Comparison of ENCODE assay signal across 8 cellular contexts in genomic region chr6:118651282-118652050, GRCh38. TPM values are rescaled to one million over a fixed set of nuclear protein-coding genes. Genes with fewer than 3 reads are reported as not detected.
A peak's percentile ranks its signal among the peaks of the same experiment; 100 is the strongest.
DNase-seq lines count a peak whose midpoint lies in the region; ATAC-seq and TF ChIP-seq lines count a peak whose summit lies in the region.

TSS of gene CEP85L (minus strand) at chr6:118651591. CDS start at chr6:118651269, 322 bp downstream.

- H3K4me3 ChIP-seq in coronary artery = peak within 1 kb of the TSS; percentile 92

- TF ChIP-seq CTCF in coronary artery (IDR thresholded peaks at IDR 0.05) = no peak

- H3K27ac Mint-ChIP-seq in activated CD4-positive, alpha-beta T cell treated with anti-CD3 and anti-CD28 coated beads, Interleukin-2, amount 10 ng/mL, durations not matched to agents 7 days and 5 days = peak within 1 kb of the TSS; percentile 89

- DNase-seq in C1 segment of cervical spinal cord (lab: John Stamatoyannopoulos, UW) (peak; percentile 43 to 92 (median 86)), NCI-H69 (lab: John Stamatoyannopoulos, UW) (peak; percentile 98), coronary artery (ENCODE audit: low spot score) (peak; percentile 89), left lobe of liver (ENCODE audit: low spot score) (peak; percentile 92)
- DNase-seq in activated CD4-positive, alpha-beta T cell treated with anti-CD3 and anti-CD28 coated beads, Interleukin-2, amount 10 ng/mL, durations not matched to agents 7 days and 5 days = peak; percentile 91
- DNase-seq in stimulated activated CD4-positive, alpha-beta T cell treated with anti-CD3 and anti-CD28 coated beads, Interleukin-2, amount 100 ng/mL, for 4 hours (ENCODE audit: low read depth) = peak; percentile 87

- H3K27ac ChIP-seq in coronary artery = peak within 1 kb of the TSS; percentile 85 to 96

- CTCF ChIA-PET in activated CD4-positive, alpha-beta T cell treated with anti-CD3 and anti-CD28 coated beads, Interleukin-2, amount 10 ng/mL, durations not matched to agents 7 days and 5 days (lab: Charles Lee) = interaction anchor here (0.6 to 1.2 kb wide), 6 partner anchors 21 to 129 kb away, joined by 3 to 5 read pairs (median 4); no protein-coding TSS in a partner anchor

- H3K27me3 Mint-ChIP-seq in activated CD4-positive, alpha-beta T cell treated with anti-CD3 and anti-CD28 coated beads, Interleukin-2, amount 10 ng/mL, durations not matched to agents 7 days and 5 days = no peaks in the 10 kb centered on the region

- ATAC-seq in GM19372 (IDR thresholded peaks at IDR 0.05; ENCODE audit: low read depth, unreplicated experiment) (peak; percentile 84), HG03521 (IDR thresholded peaks at IDR 0.05; ENCODE audit: unreplicated experiment) (peak; percentile 92), left lobe of liver (peak; percentile 96)

- no peaks in the 10 kb centered on the region for H3K9me3 Mint-ChIP-seq in activated CD4-positive, alpha-beta T cell treated with anti-CD3 and anti-CD28 coated beads, Interleukin-2, amount 10 ng/mL, durations not matched to agents 7 days and 5 days

- POLR2A ChIA-PET in activated CD4-positive, alpha-beta T cell treated with anti-CD3 and anti-CD28 coated beads, Interleukin-2, amount 10 ng/mL, durations not matched to agents 7 days and 5 days (lab: Charles Lee) = interaction anchor here (0.6 to 1.2 kb wide), 3 partner anchors 55 to 246 kb away, joined by 3 to 4 read pairs (median 4); no protein-coding TSS in a partner anchor

- H3K4me3 Mint-ChIP-seq in activated CD4-positive, alpha-beta T cell treated with anti-CD3 and anti-CD28 coated beads, Interleukin-2, amount 10 ng/mL, durations not matched to agents 7 days and 5 days = peak within 1 kb of the TSS; percentile 80

- H3K4me1 Mint-ChIP-seq in activated CD4-positive, alpha-beta T cell treated with anti-CD3 and anti-CD28 coated beads, Interleukin-2, amount 10 ng/mL, durations not matched to agents 7 days and 5 days = peaks cover 48% of the 10 kb centered on the region

- peaks cover 26% of the 10 kb centered on the region for H3K36me3 Mint-ChIP-seq in activated CD4-positive, alpha-beta T cell treated with anti-CD3 and anti-CD28 coated beads, Interleukin-2, amount 10 ng/mL, durations not matched to agents 7 days and 5 days (ENCODE audit: low read depth)

RNA-seq across cellular contexts. Expression of gene CEP85L, which starts in this region (rescaled TPM):
- total RNA-seq in activated CD4-positive, alpha-beta T cell treated with anti-CD3 and anti-CD28 coated beads, Interleukin-2, amount 10 ng/mL, durations not matched to agents 7 days and 5 days = 10 to 100 TPM; 47.9 to 50.3 TPM
- 3.0 TPM for total RNA-seq in left lobe of liver

Comparison
In these comparisons a context has a peak if more than half of its experiments do, and no peak if none do; other contexts are left out.
1. Peak in every context shown above with its lines: DNase-seq, ATAC-seq, H3K4me3 ChIP-seq and H3K27ac ChIP-seq.
2. RNA of gene CEP85L (total RNA-seq): 47.9 to 50.3 TPM in activated CD4-positive, alpha-beta T cell treated with anti-CD3 and anti-CD28 coated beads, Interleukin-2, amount 10 ng/mL, durations not matched to agents 7 days and 5 days; 3.0 TPM in left lobe of liver (single experiment); every median in the first group is over 10 times any median in the second.